In genomic region chr2:45778720-45779171, GRCh38 we compare ENCODE assay signal across 8 cellular contexts.
DNase-seq lines count a peak whose midpoint lies in the region; ATAC-seq, FAIRE-seq and TF ChIP-seq lines count a peak whose summit lies in the region.

No MANE protein-coding gene starts in this region.

- H3K14ac ChIP-seq in H1 (ENCODE audit: insufficient read length), result no peak overlapping the region

- TF ChIP-seq RAD21 in H1 (IDR thresholded peaks at IDR 0.05 in 1 of 2, conservative IDR thresholded peaks at IDR 0.05 in 1 of 2; ENCODE audit: low read depth in 2 of 2, low read length in 2 of 2), result peak; percentile 62 to 68

- H3K27me3 Mint-ChIP-seq in activated CD8-positive, alpha-beta T cell treated with anti-CD3 and anti-CD28 coated beads for 36 hours, result no peaks in the 10 kb centered on the region
- H3K27me3 Mint-ChIP-seq in naive B cell, result no peaks in the 10 kb centered on the region

- no peaks in the 10 kb centered on the region for H3K9me3 ChIP-seq in H1 (ENCODE audit: insufficient read depth in 2 of 2, low read depth in 1 of 2, low read length in 1 of 2)

- H3K9me3 Mint-ChIP-seq in activated CD8-positive, alpha-beta T cell treated with anti-CD3 and anti-CD28 coated beads for 36 hours, result no peaks in the 10 kb centered on the region
- no peaks in the 10 kb centered on the region for H3K9me3 Mint-ChIP-seq in naive B cell

- CTCF ChIA-PET in activated CD8-positive, alpha-beta T cell treated with anti-CD3 and anti-CD28 coated beads for 36 hours (lab: Charles Lee), result interaction anchor here (0.6 to 4.4 kb wide), 42 partner anchors 8 to 796 kb away, joined by 3 to 51 read pairs (median 4); partner anchors contain the start of genes PRKCE and SRBD1
- CTCF ChIA-PET in H1 (lab: Charles Lee; ENCODE audit: partially characterized antibody), result interaction anchor here (0.6 to 7.5 kb wide), 45 partner anchors 8 to 549 kb away, joined by 3 to 136 read pairs (median 5); no protein-coding TSS in a partner anchor

- H3K4me2 ChIP-seq in H1 (ENCODE audit: insufficient read depth in 1 of 2, low read depth in 2 of 2, low read length in 2 of 2), result no peak overlapping the region

- H3K27ac ChIP-seq in H1 (ENCODE audit: low read depth, low read length), result no peak overlapping the region

- no peak overlapping the region for H3K4me3 Mint-ChIP-seq in activated CD8-positive, alpha-beta T cell treated with anti-CD3 and anti-CD28 coated beads for 36 hours
- H3K4me3 Mint-ChIP-seq in naive B cell, result peak overlapping the region in 6 of 8 donors; percentile 12 to 81 (median 70)

- H4K5ac ChIP-seq in H1 (ENCODE audit: insufficient read length, low read depth, low read length), result no peak overlapping the region

- peak overlapping the region; percentile 55; the same call in 1 of the 2 replicates for H2AFZ ChIP-seq in H1 (ENCODE audit: low read length)

- no peak overlapping the region for H4K91ac ChIP-seq in H1 (replicated peaks; ENCODE audit: insufficient read length, low read length)

- H2BK12ac ChIP-seq in H1 (ENCODE audit: low read depth, low read length), result no peak overlapping the region

- no peaks in the 10 kb centered on the region for H3K79me2 ChIP-seq in H1 (ENCODE audit: control insufficient read depth in 1 of 2, insufficient read depth in 2 of 2, low read length in 2 of 2)

- no peaks in the 10 kb centered on the region for H4K20me1 ChIP-seq in H1 (replicated peaks in 1 of 2; ENCODE audit: control insufficient read depth in 1 of 2, insufficient read depth in 2 of 2, low read length in 2 of 2)

- TF ChIP-seq EP300 in H1 (IDR thresholded peaks at IDR 0.05; ENCODE audit: borderline replicate concordance in 1 of 2, low read depth in 2 of 2, low read length in 2 of 2), result no peak

- no peak overlapping the region for H3K23ac ChIP-seq in H1 (ENCODE audit: insufficient read length)

- FAIRE-seq in H1 (lab: Jason Lieb, UNC), result peak; percentile 42

- H3K18ac ChIP-seq in H1 (ENCODE audit: extremely low read depth, low read length), result no peak overlapping the region

- TF ChIP-seq POLR2A in H1 (IDR thresholded peaks at IDR 0.05; ENCODE audit: control extremely low read depth in 1 of 2, low read depth in 2 of 2, low read length in 2 of 2), result no peak

- DNase-seq in AG08396 (ENCODE audit: low spot score), result peak; percentile 69
- DNase-seq in NCI-H2196 treated with DMSO at 0.1 percent for 48 hours (lab: John Stamatoyannopoulos, UW; ENCODE audit: unreplicated experiment), result peak; percentile 20
- peak; percentile 77 for DNase-seq in activated CD8-positive, alpha-beta T cell treated with anti-CD3 and anti-CD28 coated beads for 36 hours
- DNase-seq in H1 (ENCODE audit: low read depth in 1 of 2, low spot score in 2 of 2), result peak; percentile 15 to 78
- DNase-seq in naive B cell, result peak; percentile 68
- DNase-seq in stimulated activated naive CD8-positive, alpha-beta T cell treated with anti-CD3 and anti-CD28 coated beads, Interleukin-15, Interleukin-2, amounts not matched to agents 100 U/mL and 50 U/mL, for 24 hours, result peak; percentile 72

- no peak overlapping the region for H3K27ac Mint-ChIP-seq in activated CD8-positive, alpha-beta T cell treated with anti-CD3 and anti-CD28 coated beads for 36 hours
- peak overlapping the region in 4 of 6 donors; percentile 32 to 84 (median 58) for H3K27ac Mint-ChIP-seq in naive B cell

- no peak overlapping the region for H4K8ac ChIP-seq in H1 (ENCODE audit: extremely low read depth, insufficient read depth, low read length)

- no peak overlapping the region for H3K9ac ChIP-seq in H1 (replicated peaks in 1 of 4; ENCODE audit: extremely low read depth in 1 of 4, low read depth in 3 of 4, low read length in 3 of 4)

- no peak overlapping the region for H2BK120ac ChIP-seq in H1 (replicated peaks; ENCODE audit: low read depth, low read length)

- no peak overlapping the region for H2BK15ac ChIP-seq in H1 (ENCODE audit: low read length)

- H3K23me2 ChIP-seq in H1 (ENCODE audit: low read depth, low read length), result no peaks in the 10 kb centered on the region

- WGBS in H1 (ENCODE audit: extremely low coverage in 1 of 2, insufficient coverage in 1 of 2, insufficient read length in 1 of 2, insufficient replicate concordance in 2 of 2, low coverage in 1 of 2, low lambda C conversion rate in 2 of 2, missing lambda C conversion rate in 1 of 2), 2 experiments, result 82% methylated on average over 11 of the region's 11 CpGs; no CpG with 5 or more reads in 1 of the 2 experiments

- peaks cover 3% of the 10 kb centered on the region for H3K4me1 Mint-ChIP-seq in activated CD8-positive, alpha-beta T cell treated with anti-CD3 and anti-CD28 coated beads for 36 hours (ENCODE audit: low read depth)
- H3K4me1 Mint-ChIP-seq in naive B cell, result peaks cover 80 to 86% (median 82%) of the 10 kb centered on the region in 3 donors

- no peaks in the 10 kb centered on the region for H3K79me1 ChIP-seq in H1 (ENCODE audit: low read depth, low read length)

- H3K36me3 Mint-ChIP-seq in activated CD8-positive, alpha-beta T cell treated with anti-CD3 and anti-CD28 coated beads for 36 hours (ENCODE audit: low read depth), result no peaks in the 10 kb centered on the region
- H3K36me3 Mint-ChIP-seq in naive B cell, result peaks cover 0 to under 1% of the 10 kb centered on the region in 2 donors

- ATAC-seq in GM18907 (IDR thresholded peaks at IDR 0.05; ENCODE audit: unreplicated experiment) (peak; percentile 58), naive B cell (ENCODE audit: low read depth in 2 of 2) (peak; percentile 70 to 80), HG03565 (IDR thresholded peaks at IDR 0.05; ENCODE audit: unreplicated experiment) (no peak)
- peak; percentile 88 for ATAC-seq in activated CD8-positive, alpha-beta T cell treated with anti-CD3 and anti-CD28 coated beads for 36 hours
- ATAC-seq in stimulated activated naive CD8-positive, alpha-beta T cell treated with anti-CD3 and anti-CD28 coated beads, Interleukin-15, Interleukin-2, amounts not matched to agents 100 U/mL and 50 U/mL, for 24 hours, result peak; percentile 53

- no peak overlapping the region for H3K4ac ChIP-seq in H1 (replicated peaks; ENCODE audit: insufficient read length, low read depth, low read length)

- H2AK5ac ChIP-seq in H1 (ENCODE audit: low read depth, low read length), result no peak overlapping the region

- peak; percentile 93 for TF ChIP-seq CTCF in activated CD8-positive, alpha-beta T cell treated with anti-CD3 and anti-CD28 coated beads for 36 hours (IDR thresholded peaks at IDR 0.05)
- TF ChIP-seq CTCF in H1 (IDR thresholded peaks at IDR 0.05; ENCODE audit: control extremely low read depth in 1 of 3, insufficient read depth in 1 of 3, low read depth in 1 of 3, low read length in 3 of 3), result peak; percentile 51 to 63 (median 60)

- H3K4me1 ChIP-seq in H1 (replicated peaks in 1 of 4; ENCODE audit: control insufficient read depth in 3 of 4, insufficient read depth in 4 of 4, low read length in 3 of 4), result no peaks in the 10 kb centered on the region

- no peak overlapping the region for H2BK5ac ChIP-seq in H1 (ENCODE audit: low read depth, low read length)

- H3K56ac ChIP-seq in H1 (replicated peaks; ENCODE audit: insufficient read length, low read depth, low read length), result no peak overlapping the region

- H3K36me3 ChIP-seq in H1 (ENCODE audit: control insufficient read depth in 2 of 4, insufficient read depth in 4 of 4, low read length in 3 of 4), result no peaks in the 10 kb centered on the region

- no peak overlapping the region for H2BK20ac ChIP-seq in H1 (ENCODE audit: low read length)

- H3K27me3 ChIP-seq in H1 (replicated peaks in 1 of 4; ENCODE audit: control insufficient read depth in 3 of 4, extremely low read depth in 1 of 4, insufficient read depth in 3 of 4, low read length in 3 of 4), result no peaks in the 10 kb centered on the region

- intact Hi-C loops in activated CD8-positive, alpha-beta T cell treated with anti-CD3 and anti-CD28 coated beads for 36 hours (cut with micrococcal nuclease), result loop anchor here (1.0 to 10.0 kb wide), 2 partner anchors 135 to 156 kb away; no protein-coding TSS in a partner anchor

- H3K4me3 ChIP-seq in H1 (ENCODE audit: extremely low read depth in 1 of 4, insufficient read depth in 2 of 4, low read depth in 3 of 4, low read length in 4 of 4), result no peak overlapping the region

- POLR2A ChIA-PET in activated CD8-positive, alpha-beta T cell treated with anti-CD3 and anti-CD28 coated beads for 36 hours (lab: Charles Lee), result interaction anchor here (0.6 kb wide), 1 partner anchor 716 kb away, joined by 4 read pairs; no protein-coding TSS in a partner anchor
- POLR2A ChIA-PET in H1 (lab: Charles Lee; ENCODE audit: partially characterized antibody), result interaction anchor here (0.6 to 0.7 kb wide), 2 partner anchors 13 to 47 kb away, joined by 3 read pairs; no protein-coding TSS in a partner anchor

TF ChIP-seq in H1, 55 proteins besides CTCF, POLR2A, EP300 and RAD21:
- TF ChIP-seq POU5F1 (IDR thresholded peaks at IDR 0.05; ENCODE audit: low read depth, low read length) (peak; percentile 52; the same call in 1 of the 2 replicates), CBX5 (IDR thresholded peaks at IDR 0.05; ENCODE audit: low read depth, low read length) (no peak), GTF2F1 (IDR thresholded peaks at IDR 0.05; ENCODE audit: borderline replicate concordance, low read depth, low read length) (no peak)

Comparison
In these comparisons a context has a peak if more than half of its experiments do, and no peak if none do; other contexts are left out.
1. DNase-seq: peak in every context shown above with its lines; median percentile 77 in activated CD8-positive, alpha-beta T cell treated with anti-CD3 and anti-CD28 coated beads for 36 hours; 72 in stimulated activated naive CD8-positive, alpha-beta T cell treated with anti-CD3 and anti-CD28 coated beads, Interleukin-15, Interleukin-2, amounts not matched to agents 100 U/mL and 50 U/mL, for 24 hours; 69 in AG08396; 68 in naive B cell; 46 in H1; 20 in NCI-H2196 treated with DMSO at 0.1 percent for 48 hours.